Comparison of ENCODE assay signal across 10 cellular contexts in genomic region chr14:20295067-20295466, GRCh38. TPM values are rescaled to one million over a fixed set of nuclear protein-coding genes. Genes with fewer than 3 reads are reported as not detected.
DNase-seq lines count a peak whose midpoint lies in the region; ATAC-seq lines count a peak whose summit lies in the region.
"Had no signal": no experiment of that assay in that cellular context is flagged by ENCODE, and none has a peak within 500 bp of the region (broad histone marks: within the 10 kb centered on the region; RNA-seq: fewer than 3 reads in every experiment).

No MANE protein-coding gene starts in this region.

- H3K4me1 ChIP-seq in SJCRH30 = no peaks in the 10 kb centered on the region
- H3K4me1 ChIP-seq: transverse colon had no signal

- peak overlapping the region; percentile 88 for H3K27ac Mint-ChIP-seq in memory B cell
- H3K27ac Mint-ChIP-seq: activated T-cell treated with anti-CD3 and anti-CD28 coated beads, Interleukin-2, amount 50 U/mL, for 24 hours had no signal

- H3K9me3 Mint-ChIP-seq in memory B cell = no peaks in the 10 kb centered on the region
- H3K9me3 Mint-ChIP-seq: activated T-cell treated with anti-CD3 and anti-CD28 coated beads, Interleukin-2, amount 50 U/mL, for 24 hours had no signal

- H3K9me3 ChIP-seq in SJCRH30 (replicated peaks) = no peaks in the 10 kb centered on the region
- H3K9me3 ChIP-seq: transverse colon had no signal

- DNase-seq in memory B cell (ENCODE audit: low spot score in 2 of 2) (no peak), SJCRH30 (no peak), cerebellar nuclear complex (lab: John Stamatoyannopoulos, UW) (no peak)
- no peak for DNase-seq in stimulated activated naive CD4-positive, alpha-beta T cell (lab: John Stamatoyannopoulos, UW)
- DNase-seq: activated T-cell treated with anti-CD3 and anti-CD28 coated beads, Interleukin-2, amount 50 U/mL, for 24 hours; dermis blood vessel endothelial cell; transverse colon had no signal

- ATAC-seq in GM18873 (IDR thresholded peaks at IDR 0.05; ENCODE audit: low FRiP score, unreplicated experiment) = peak; percentile 88
- ATAC-seq in GM21786 (IDR thresholded peaks at IDR 0.05; ENCODE audit: unreplicated experiment) = peak; percentile 85
- peak; percentile 91 for ATAC-seq in HG03378 (IDR thresholded peaks at IDR 0.05; ENCODE audit: unreplicated experiment)
- peak; percentile 88 for ATAC-seq in memory B cell (ENCODE audit: low read depth)

- H3K4me3 Mint-ChIP-seq in memory B cell = no peak overlapping the region
- H3K4me3 Mint-ChIP-seq: activated T-cell treated with anti-CD3 and anti-CD28 coated beads, Interleukin-2, amount 50 U/mL, for 24 hours had no signal

- H3K27me3 ChIP-seq in SJCRH30 = no peaks in the 10 kb centered on the region
- H3K27me3 ChIP-seq: transverse colon had no signal

- H3K27me3 Mint-ChIP-seq in memory B cell = no peaks in the 10 kb centered on the region
- H3K27me3 Mint-ChIP-seq: activated T-cell treated with anti-CD3 and anti-CD28 coated beads, Interleukin-2, amount 50 U/mL, for 24 hours had no signal

- peaks cover 13% of the 10 kb centered on the region for H3K4me1 Mint-ChIP-seq in memory B cell

- H3K36me3 ChIP-seq in SJCRH30 = peaks cover 23% of the 10 kb centered on the region

- peaks cover 55% of the 10 kb centered on the region for H3K36me3 Mint-ChIP-seq in memory B cell

- no peak overlapping the region for H3K4me3 ChIP-seq in SJCRH30
- H3K4me3 ChIP-seq: transverse colon had no signal

- H3K27ac ChIP-seq in SJCRH30 = no peak overlapping the region
- H3K27ac ChIP-seq: transverse colon had no signal

RNA-seq across cellular contexts. Expression of gene TTC5, which starts 10.7 kb away (rescaled TPM):
- 11.3 and 12.6 TPM in 2 replicates for total RNA-seq in SJCRH30 (2014; rRNA removed; shearing (Covaris generic))

RNA-seq across cellular contexts. Expression of gene CCNB1IP1, which starts 38.0 kb away (rescaled TPM):
- 98.4 and 109 TPM in 2 replicates for total RNA-seq in SJCRH30 (2014; rRNA removed; shearing (Covaris generic))

RNA-seq across cellular contexts. Expression of gene PARP2, which starts 48.4 kb away (rescaled TPM):
- total RNA-seq in SJCRH30 (2014; rRNA removed; shearing (Covaris generic)) = 41.2 and 44.4 TPM in 2 replicates

RNA-seq across cellular contexts. Expression of gene OR11H4, which starts 56.0 kb away (rescaled TPM):
- total RNA-seq in SJCRH30 (2014; rRNA removed; shearing (Covaris generic)) = not detected in 2 replicates
- total RNA-seq: dermis blood vessel endothelial cell, transverse colon had no signal
